24 cellular contexts compared by ENCODE assay signal in the genomic region with DNA sequence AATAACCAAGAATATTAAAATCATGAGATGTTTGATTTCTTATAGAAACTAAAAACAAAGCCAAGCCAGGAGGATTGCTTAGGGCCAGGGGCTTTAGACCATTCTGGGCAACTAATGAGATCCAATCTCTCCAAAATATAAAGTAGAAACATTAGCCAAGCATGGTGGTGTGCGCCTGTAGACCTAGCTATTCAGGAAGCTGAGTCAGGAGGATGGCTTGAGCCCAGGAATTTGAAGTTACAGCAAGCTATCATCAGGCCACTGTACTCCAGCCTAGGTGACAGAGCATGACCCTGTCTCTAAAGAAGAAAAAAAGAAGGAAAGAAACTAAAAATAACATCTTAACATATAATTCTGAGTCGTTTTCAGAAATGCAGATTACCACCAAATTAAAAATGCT.
"Had no signal": no experiment of that assay in that cellular context is flagged by ENCODE, and none has a peak within 500 bp of the region (broad histone marks: within the 10 kb centered on the region; RNA-seq: fewer than 3 reads in every experiment).

No MANE protein-coding gene starts in this region.

- FAIRE-seq: endometrium, kidney had no signal

- H3K36me3 ChIP-seq: esophagus squamous epithelium, left lung, prostate gland, right atrium auricular region, stomach, thyroid gland had no signal

- H3K9me3 ChIP-seq: esophagus squamous epithelium, left lung, prostate gland, right atrium auricular region, stomach, thyroid gland had no signal

- DNase-seq: effector memory CD8-positive, alpha-beta T cell; erythroblast; esophagus squamous epithelium; foreskin melanocyte; immature natural killer cell; kidney; left cardiac atrium; left lung; mesenchymal stem cell; midbrain; naive thymus-derived CD4-positive, alpha-beta T cell; nephron progenitor cell; nucleus accumbens; stimulated activated CD4-positive, alpha-beta T cell treated with anti-CD3 and anti-CD28 coated beads, Interleukin-12 subunit alpha, Interleukin-12 subunit beta, amount 100 ng/mL, for 4 hours; stimulated activated CD4-positive, alpha-beta T cell treated with anti-CD3 and anti-CD28 coated beads, Interleukin-2, amount 100 ng/mL, for 24 hours; stimulated activated CD4-positive, alpha-beta T cell treated with anti-CD3 and anti-CD28 coated beads, Interleukin-4, amount 100 ng/mL, for 24 hours; stimulated activated naive CD4-positive, alpha-beta T cell treated with Interleukin-2 at 50 U/mL for 16 hours; stomach; thyroid gland had no signal

- H3K4me1 ChIP-seq: esophagus squamous epithelium, left lung, prostate gland, right atrium auricular region, stomach, thyroid gland had no signal

- H3K4me3 ChIP-seq: coronary artery, esophagus squamous epithelium, left lung, prostate gland, right atrium auricular region, smooth muscle cell, stomach, thyroid gland had no signal

- H3K27ac ChIP-seq: coronary artery, esophagus squamous epithelium, left lung, prostate gland, right atrium auricular region, stomach, thyroid gland had no signal

- H3K27me3 ChIP-seq: esophagus squamous epithelium, left lung, right atrium auricular region, stomach, thyroid gland had no signal
